ENCODE assay signal across 1 cellular context in the genomic region with DNA sequence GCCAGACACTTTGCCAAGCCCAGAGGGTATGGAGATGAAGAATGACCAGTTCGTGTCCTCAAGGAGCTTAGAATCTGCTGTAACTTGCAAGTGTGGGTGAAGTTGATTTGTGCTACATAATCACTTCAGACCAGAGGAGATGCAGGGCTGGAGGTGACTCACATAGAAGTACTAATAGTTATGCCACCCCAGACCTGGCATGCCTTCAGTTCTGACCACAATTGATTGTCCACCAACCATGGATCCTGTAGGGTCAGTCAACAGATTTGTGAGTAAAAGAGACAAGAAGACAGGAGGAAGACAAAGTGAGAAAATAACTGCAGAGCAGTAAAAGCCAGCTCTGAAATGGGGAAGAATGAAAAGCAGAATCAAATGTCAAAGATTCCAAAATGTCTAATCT.
TF ChIP-seq lines count a peak whose summit lies in the region.

No MANE protein-coding gene starts in this region.

TF ChIP-seq in IMR-90, 13 proteins besides CTCF, POLR2A, EP300 and RAD21:
- TF ChIP-seq CHD1 (IDR thresholded peaks at IDR 0.05; ENCODE audit: low read depth, low read length) (no peak), FOS (IDR thresholded peaks at IDR 0.05; ENCODE audit: low read depth, low read length) (0 out of 2 replicates have a peak, but pooled peaks have one; percentile 25)
